In the genomic region with DNA sequence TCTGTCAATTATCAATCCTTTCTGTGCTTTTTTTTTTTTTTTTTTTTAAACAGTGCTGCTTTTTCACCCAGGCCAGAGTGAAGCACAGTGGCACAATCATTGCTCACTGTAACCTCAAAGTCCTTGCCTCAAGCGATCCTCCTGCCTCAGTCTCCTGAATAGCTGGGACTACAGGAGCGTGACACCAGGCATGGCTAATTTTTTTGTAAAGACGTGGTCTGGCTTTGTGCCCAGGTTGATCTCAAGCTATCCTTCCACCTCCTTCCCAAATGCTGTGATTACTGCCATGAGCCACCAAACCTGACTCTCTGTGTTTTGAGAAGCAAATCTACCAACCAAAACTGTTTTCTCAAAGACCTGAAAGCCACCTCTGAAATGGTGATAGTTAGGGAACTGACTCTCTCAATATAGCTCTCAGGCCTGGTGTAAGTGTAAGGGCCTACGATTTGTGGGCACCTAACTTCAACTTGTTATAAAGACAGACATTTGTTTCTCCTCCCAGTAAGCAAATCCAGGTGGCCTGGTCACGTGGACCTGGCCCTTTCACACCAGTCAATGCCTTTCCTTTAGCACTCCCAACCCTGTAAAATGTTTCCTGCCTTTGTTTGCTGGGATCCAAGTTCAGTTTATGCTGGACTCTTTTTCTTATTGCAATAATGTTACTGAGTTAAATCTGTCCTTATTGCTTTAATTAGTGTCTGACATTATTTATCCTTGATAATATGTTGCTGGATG, we compare ENCODE assay signal across 29 cellular contexts.
"Had no signal": no experiment of that assay in that cellular context is flagged by ENCODE, and none has a peak within 500 bp of the region (broad histone marks: within the 10 kb centered on the region; RNA-seq: fewer than 3 reads in every experiment).

No MANE protein-coding gene starts in this region.

- H3K9me3 ChIP-seq: esophagus squamous epithelium, psoas muscle, right atrium auricular region, suprapubic skin, tibial nerve had no signal

- H3K4me3 Mint-ChIP-seq: activated CD8-positive, alpha-beta memory T cell treated with anti-CD3 and anti-CD28 coated beads, Interleukin-2, amount 10 ng/mL, durations not matched to agents 7 days and 5 days; activated CD8-positive, alpha-beta T cell treated with anti-CD3 and anti-CD28 coated beads, Interleukin-2, amount 10 ng/mL, durations not matched to agents 7 days and 5 days; activated naive CD4-positive, alpha-beta T cell treated with anti-CD3 and anti-CD28 coated beads, Interleukin-2, amount 50 U/mL, for 24 hours; activated naive CD8-positive, alpha-beta T cell treated with anti-CD3 and anti-CD28 coated beads, Interleukin-2, amount 50 U/mL, for 24 hours; central memory CD8-positive, alpha-beta T cell; naive thymus-derived CD8-positive, alpha-beta T cell; neural crest cell; T-helper 17 cell had no signal

- H3K27ac ChIP-seq: breast epithelium, esophagus squamous epithelium, parathyroid adenoma, psoas muscle, right atrium auricular region, suprapubic skin, tibial nerve had no signal

- H3K27me3 ChIP-seq: breast epithelium, esophagus squamous epithelium, right atrium auricular region, suprapubic skin, tibial nerve had no signal

- H3K79me2 ChIP-seq: parathyroid adenoma had no signal

- H3K27me3 Mint-ChIP-seq: activated CD8-positive, alpha-beta memory T cell treated with anti-CD3 and anti-CD28 coated beads, Interleukin-2, amount 10 ng/mL, durations not matched to agents 7 days and 5 days; activated naive CD4-positive, alpha-beta T cell treated with anti-CD3 and anti-CD28 coated beads, Interleukin-2, amount 50 U/mL, for 24 hours; activated naive CD8-positive, alpha-beta T cell treated with anti-CD3 and anti-CD28 coated beads, Interleukin-2, amount 50 U/mL, for 24 hours; central memory CD8-positive, alpha-beta T cell; naive thymus-derived CD8-positive, alpha-beta T cell; T-helper 17 cell had no signal

- ATAC-seq: activated CD8-positive, alpha-beta memory T cell treated with anti-CD3 and anti-CD28 coated beads, Interleukin-2, amount 10 ng/mL, durations not matched to agents 7 days and 5 days; activated CD8-positive, alpha-beta T cell treated with anti-CD3 and anti-CD28 coated beads, Interleukin-2, amount 10 ng/mL, durations not matched to agents 7 days and 5 days; activated naive CD8-positive, alpha-beta T cell treated with anti-CD3 and anti-CD28 coated beads, Interleukin-2, amount 50 U/mL, for 24 hours; left cardiac atrium; naive thymus-derived CD8-positive, alpha-beta T cell; psoas muscle; T-helper 17 cell had no signal

- H3K4me1 ChIP-seq: breast epithelium, esophagus squamous epithelium, parathyroid adenoma, psoas muscle, right atrium auricular region, suprapubic skin, tibial nerve had no signal

- H3K36me3 Mint-ChIP-seq: activated CD8-positive, alpha-beta memory T cell treated with anti-CD3 and anti-CD28 coated beads, Interleukin-2, amount 10 ng/mL, durations not matched to agents 7 days and 5 days; activated naive CD4-positive, alpha-beta T cell treated with anti-CD3 and anti-CD28 coated beads, Interleukin-2, amount 50 U/mL, for 24 hours; naive thymus-derived CD8-positive, alpha-beta T cell had no signal

- H3K27ac Mint-ChIP-seq: activated CD8-positive, alpha-beta memory T cell treated with anti-CD3 and anti-CD28 coated beads, Interleukin-2, amount 10 ng/mL, durations not matched to agents 7 days and 5 days; activated CD8-positive, alpha-beta T cell treated with anti-CD3 and anti-CD28 coated beads, Interleukin-2, amount 10 ng/mL, durations not matched to agents 7 days and 5 days; activated naive CD4-positive, alpha-beta T cell treated with anti-CD3 and anti-CD28 coated beads, Interleukin-2, amount 50 U/mL, for 24 hours; activated naive CD8-positive, alpha-beta T cell treated with anti-CD3 and anti-CD28 coated beads, Interleukin-2, amount 50 U/mL, for 24 hours; activated T-helper 2 cell treated with anti-CD3 and anti-CD28 coated beads, Interferon-gamma antibody, Interleukin-2, Interleukin-4, amounts not matched to agents 10 μg/mL and 5 μg/mL and 100 μg/mL, durations not matched to agents 14 hours and 24 hours and 36 hours; naive thymus-derived CD8-positive, alpha-beta T cell; T-helper 17 cell had no signal

- H2AFZ ChIP-seq: parathyroid adenoma had no signal

- H3K36me3 ChIP-seq: breast epithelium, esophagus squamous epithelium, right atrium auricular region, suprapubic skin, tibial nerve had no signal

- H3K9me3 Mint-ChIP-seq: activated naive CD4-positive, alpha-beta T cell treated with anti-CD3 and anti-CD28 coated beads, Interleukin-2, amount 50 U/mL, for 24 hours; neural crest cell had no signal

- H3K9ac ChIP-seq: parathyroid adenoma had no signal

- H3K4me1 Mint-ChIP-seq: activated CD8-positive, alpha-beta memory T cell treated with anti-CD3 and anti-CD28 coated beads, Interleukin-2, amount 10 ng/mL, durations not matched to agents 7 days and 5 days; activated naive CD4-positive, alpha-beta T cell treated with anti-CD3 and anti-CD28 coated beads, Interleukin-2, amount 50 U/mL, for 24 hours; activated naive CD8-positive, alpha-beta T cell treated with anti-CD3 and anti-CD28 coated beads, Interleukin-2, amount 50 U/mL, for 24 hours; central memory CD8-positive, alpha-beta T cell; naive thymus-derived CD8-positive, alpha-beta T cell; neural crest cell; T-helper 17 cell had no signal

- H3K4me3 ChIP-seq: breast epithelium, esophagus squamous epithelium, psoas muscle, right atrium auricular region, suprapubic skin, tibial nerve had no signal

- DNase-seq: activated CD4-positive, alpha-beta T cell treated with anti-CD3 and anti-CD28 coated beads, Interleukin-2, amount 50 U/mL, for 1 hour; activated CD4-positive, CD25-positive, alpha-beta regulatory T cell treated with anti-CD3 and anti-CD28 coated beads, Interleukin-2, amount 50 U/mL, for 72 hours; activated CD8-positive, alpha-beta memory T cell treated with anti-CD3 and anti-CD28 coated beads, Interleukin-2, amount 10 ng/mL, durations not matched to agents 7 days and 5 days; activated CD8-positive, alpha-beta T cell treated with anti-CD3 and anti-CD28 coated beads, Interleukin-2, amount 10 ng/mL, durations not matched to agents 7 days and 5 days; activated naive CD8-positive, alpha-beta T cell treated with anti-CD3 and anti-CD28 coated beads, Interleukin-2, amount 50 U/mL, for 24 hours; activated T-cell treated with anti-CD3 and anti-CD28 coated beads, Interleukin-2, amount 50 U/mL, for 48 hours; amygdala; dermis blood vessel endothelial cell; effector CD4-positive, alpha-beta T cell; esophagus squamous epithelium; foreskin melanocyte; left cardiac atrium; midbrain; naive thymus-derived CD8-positive, alpha-beta T cell; occipital lobe; psoas muscle; stimulated activated CD4-positive, alpha-beta T cell treated with anti-CD3 and anti-CD28 coated beads, Interleukin-15, amount 100 ng/mL, for 24 hours; stimulated activated CD4-positive, alpha-beta T cell treated with anti-CD3 and anti-CD28 coated beads, Interleukin-2, amount 100 ng/mL, for 24 hours; stimulated activated naive CD4-positive, alpha-beta T cell; T-helper 17 cell had no signal
